ENCODE assay signal across 1 cellular context in genomic region chr6:3456794-3457709, GRCh38.
A peak's percentile ranks its signal among the peaks of the same experiment; 100 is the strongest.
TF ChIP-seq lines count a peak whose summit lies in the region.

SLC22A23 (minus strand) TSS chr6:3457050; CDS start chr6:3456559, 491 bp downstream.

TF ChIP-seq in HepG2, 621 proteins besides CTCF, POLR2A, EP300 and RAD21 (continued from another document and continues in another):
- TF ChIP-seq ZBTB43 (CRISPR knock-in tag; conservative IDR thresholded peaks at IDR 0.05) (no peak), NFE2 (CRISPR knock-in tag; IDR thresholded peaks at IDR 0.05) (no peak), ZNF362 (CRISPR knock-in tag; IDR thresholded peaks at IDR 0.05; ENCODE audit: borderline replicate concordance) (peak; percentile 36; the same call in 1 of the 2 replicates), ZNF720 (CRISPR knock-in tag; IDR thresholded peaks at IDR 0.05) (no peak), THAP8 (CRISPR knock-in tag; IDR thresholded peaks at IDR 0.05; ENCODE audit: borderline replicate concordance) (peak; percentile 16; the same call in 1 of the 2 replicates), PBX2 (CRISPR knock-in tag; IDR thresholded peaks at IDR 0.05) (no peak), RXRB (CRISPR knock-in tag; IDR thresholded peaks at IDR 0.05; ENCODE audit: borderline replicate concordance) (peak; percentile 36; the same call in 1 of the 2 replicates), EEA1 (CRISPR knock-in tag; IDR thresholded peaks at IDR 0.05; ENCODE audit: borderline replicate concordance) (no peak), RBAK (CRISPR knock-in tag; IDR thresholded peaks at IDR 0.05) (no peak), TGIF2 (CRISPR knock-in tag; IDR thresholded peaks at IDR 0.05) (peak; percentile 32; the same call in 1 of the 2 replicates), MTF2 (CRISPR knock-in tag; IDR thresholded peaks at IDR 0.05; ENCODE audit: borderline replicate concordance) (peak; percentile 59; the same call in 1 of the 2 replicates), PAX8 (CRISPR knock-in tag; IDR thresholded peaks at IDR 0.05; ENCODE audit: borderline replicate concordance) (no peak), ZNF546 (CRISPR knock-in tag; conservative IDR thresholded peaks at IDR 0.05) (peak; percentile 87), SETDB1 (CRISPR knock-in tag; IDR thresholded peaks at IDR 0.05; ENCODE audit: borderline replicate concordance) (no peak), HNF4G (IDR thresholded peaks at IDR 0.05; ENCODE audit: borderline replicate concordance, low read depth, low read length) (no peak), HNF4G (CRISPR knock-in tag; IDR thresholded peaks at IDR 0.05; ENCODE audit: borderline replicate concordance, low read depth) (no peak), RBM39 (IDR thresholded peaks at IDR 0.05; ENCODE audit: low read depth, low read length, poor library complexity, severe bottlenecking) (peak; percentile 89), ZNF556 (CRISPR knock-in tag; IDR thresholded peaks at IDR 0.05; ENCODE audit: borderline replicate concordance) (peak; percentile 56; the same call in 1 of the 2 replicates), ZNF7 (CRISPR knock-in tag; IDR thresholded peaks at IDR 0.05) (no peak), HMG20A (CRISPR knock-in tag; IDR thresholded peaks at IDR 0.05; ENCODE audit: borderline replicate concordance) (0 out of 2 replicates have a peak, but pooled peaks have one; percentile 15), ZNF256 (CRISPR knock-in tag; conservative IDR thresholded peaks at IDR 0.05) (no peak), ZNF768 (CRISPR knock-in tag; IDR thresholded peaks at IDR 0.05) (peak; percentile 64; the same call in 1 of the 2 replicates), ATF7-NPFF (CRISPR knock-in tag; IDR thresholded peaks at IDR 0.05; ENCODE audit: low read depth) (peak; percentile 69; the same call in 1 of the 2 replicates), ZNF343 (CRISPR knock-in tag; IDR thresholded peaks at IDR 0.05) (0 out of 2 replicates have a peak, but pooled peaks have one; percentile 71), BHLHE40 (IDR thresholded peaks at IDR 0.05; ENCODE audit: low read length) (peak; percentile 65), ZNF513 (CRISPR knock-in tag; conservative IDR thresholded peaks at IDR 0.05) (0 out of 2 replicates have a peak, but pooled peaks have one; percentile 4), ZNF224 (CRISPR knock-in tag; IDR thresholded peaks at IDR 0.05) (no peak), ZNF460 (CRISPR knock-in tag; IDR thresholded peaks at IDR 0.05; ENCODE audit: borderline replicate concordance) (no peak), CHD2 (IDR thresholded peaks at IDR 0.05; ENCODE audit: low read depth, low read length) (0 out of 2 replicates have a peak, but pooled peaks have one; percentile 20), HOXD1 (CRISPR knock-in tag; IDR thresholded peaks at IDR 0.05) (peak; percentile 41; the same call in 1 of the 2 replicates), TCF7 (IDR thresholded peaks at IDR 0.05; ENCODE audit: low read depth) (no peak), ZNF367 (CRISPR knock-in tag; IDR thresholded peaks at IDR 0.05; ENCODE audit: borderline replicate concordance) (no peak), ZKSCAN5 (CRISPR knock-in tag; IDR thresholded peaks at IDR 0.05) (no peak), ZNF549 (CRISPR knock-in tag; IDR thresholded peaks at IDR 0.05) (no peak), ZNF672 (CRISPR knock-in tag; IDR thresholded peaks at IDR 0.05) (no peak), RCOR2 (CRISPR knock-in tag; IDR thresholded peaks at IDR 0.05) (no peak), ZNF276 (CRISPR knock-in tag; IDR thresholded peaks at IDR 0.05; ENCODE audit: low read depth) (no peak)
- TF ChIP-seq, protein P1, sequence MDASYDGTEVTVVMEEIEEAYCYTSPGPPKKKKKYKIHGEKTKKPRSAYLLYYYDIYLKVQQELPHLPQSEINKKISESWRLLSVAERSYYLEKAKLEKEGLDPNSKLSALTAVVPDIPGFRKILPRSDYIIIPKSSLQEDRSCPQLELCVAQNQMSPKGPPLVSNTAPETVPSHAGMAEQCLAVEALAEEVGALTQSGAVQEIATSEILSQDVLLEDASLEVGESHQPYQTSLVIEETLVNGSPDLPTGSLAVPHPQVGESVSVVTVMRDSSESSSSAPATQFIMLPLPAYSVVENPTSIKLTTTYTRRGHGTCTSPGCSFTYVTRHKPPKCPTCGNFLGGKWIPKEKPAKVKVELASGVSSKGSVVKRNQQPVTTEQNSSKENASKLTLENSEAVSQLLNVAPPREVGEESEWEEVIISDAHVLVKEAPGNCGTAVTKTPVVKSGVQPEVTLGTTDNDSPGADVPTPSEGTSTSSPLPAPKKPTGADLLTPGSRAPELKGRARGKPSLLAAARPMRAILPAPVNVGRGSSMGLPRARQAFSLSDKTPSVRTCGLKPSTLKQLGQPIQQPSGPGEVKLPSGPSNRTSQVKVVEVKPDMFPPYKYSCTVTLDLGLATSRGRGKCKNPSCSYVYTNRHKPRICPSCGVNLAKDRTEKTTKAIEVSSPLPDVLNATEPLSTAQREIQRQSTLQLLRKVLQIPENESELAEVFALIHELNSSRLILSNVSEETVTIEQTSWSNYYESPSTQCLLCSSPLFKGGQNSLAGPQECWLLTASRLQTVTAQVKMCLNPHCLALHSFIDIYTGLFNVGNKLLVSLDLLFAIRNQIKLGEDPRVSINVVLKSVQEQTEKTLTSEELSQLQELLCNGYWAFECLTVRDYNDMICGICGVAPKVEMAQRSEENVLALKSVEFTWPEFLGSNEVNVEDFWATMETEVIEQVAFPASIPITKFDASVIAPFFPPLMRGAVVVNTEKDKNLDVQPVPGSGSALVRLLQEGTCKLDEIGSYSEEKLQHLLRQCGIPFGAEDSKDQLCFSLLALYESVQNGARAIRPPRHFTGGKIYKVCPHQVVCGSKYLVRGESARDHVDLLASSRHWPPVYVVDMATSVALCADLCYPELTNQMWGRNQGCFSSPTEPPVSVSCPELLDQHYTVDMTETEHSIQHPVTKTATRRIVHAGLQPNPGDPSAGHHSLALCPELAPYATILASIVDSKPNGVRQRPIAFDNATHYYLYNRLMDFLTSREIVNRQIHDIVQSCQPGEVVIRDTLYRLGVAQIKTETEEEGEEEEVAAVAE (CRISPR knock-in tag; IDR thresholded peaks at IDR 0.05; ENCODE audit: borderline replicate concordance): no peak
- TF ChIP-seq, protein P2, sequence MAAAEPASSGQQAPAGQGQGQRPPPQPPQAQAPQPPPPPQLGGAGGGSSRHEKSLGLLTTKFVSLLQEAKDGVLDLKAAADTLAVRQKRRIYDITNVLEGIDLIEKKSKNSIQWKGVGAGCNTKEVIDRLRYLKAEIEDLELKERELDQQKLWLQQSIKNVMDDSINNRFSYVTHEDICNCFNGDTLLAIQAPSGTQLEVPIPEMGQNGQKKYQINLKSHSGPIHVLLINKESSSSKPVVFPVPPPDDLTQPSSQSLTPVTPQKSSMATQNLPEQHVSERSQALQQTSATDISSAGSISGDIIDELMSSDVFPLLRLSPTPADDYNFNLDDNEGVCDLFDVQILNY (CRISPR knock-in tag; conservative IDR thresholded peaks at IDR 0.05): 0 out of 2 replicates have a peak, but pooled peaks have one; percentile 15
- TF ChIP-seq, protein P3, sequence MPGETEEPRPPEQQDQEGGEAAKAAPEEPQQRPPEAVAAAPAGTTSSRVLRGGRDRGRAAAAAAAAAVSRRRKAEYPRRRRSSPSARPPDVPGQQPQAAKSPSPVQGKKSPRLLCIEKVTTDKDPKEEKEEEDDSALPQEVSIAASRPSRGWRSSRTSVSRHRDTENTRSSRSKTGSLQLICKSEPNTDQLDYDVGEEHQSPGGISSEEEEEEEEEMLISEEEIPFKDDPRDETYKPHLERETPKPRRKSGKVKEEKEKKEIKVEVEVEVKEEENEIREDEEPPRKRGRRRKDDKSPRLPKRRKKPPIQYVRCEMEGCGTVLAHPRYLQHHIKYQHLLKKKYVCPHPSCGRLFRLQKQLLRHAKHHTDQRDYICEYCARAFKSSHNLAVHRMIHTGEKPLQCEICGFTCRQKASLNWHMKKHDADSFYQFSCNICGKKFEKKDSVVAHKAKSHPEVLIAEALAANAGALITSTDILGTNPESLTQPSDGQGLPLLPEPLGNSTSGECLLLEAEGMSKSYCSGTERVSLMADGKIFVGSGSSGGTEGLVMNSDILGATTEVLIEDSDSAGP (CRISPR knock-in tag; IDR thresholded peaks at IDR 0.05; ENCODE audit: borderline replicate concordance): peak; percentile 88
- TF ChIP-seq, protein P4, sequence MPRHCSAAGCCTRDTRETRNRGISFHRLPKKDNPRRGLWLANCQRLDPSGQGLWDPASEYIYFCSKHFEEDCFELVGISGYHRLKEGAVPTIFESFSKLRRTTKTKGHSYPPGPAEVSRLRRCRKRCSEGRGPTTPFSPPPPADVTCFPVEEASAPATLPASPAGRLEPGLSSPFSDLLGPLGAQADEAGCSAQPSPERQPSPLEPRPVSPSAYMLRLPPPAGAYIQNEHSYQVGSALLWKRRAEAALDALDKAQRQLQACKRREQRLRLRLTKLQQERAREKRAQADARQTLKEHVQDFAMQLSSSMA (CRISPR knock-in tag; IDR thresholded peaks at IDR 0.05): 0 out of 2 replicates have a peak, but pooled peaks have one; percentile 45
- TF ChIP-seq, protein P5, sequence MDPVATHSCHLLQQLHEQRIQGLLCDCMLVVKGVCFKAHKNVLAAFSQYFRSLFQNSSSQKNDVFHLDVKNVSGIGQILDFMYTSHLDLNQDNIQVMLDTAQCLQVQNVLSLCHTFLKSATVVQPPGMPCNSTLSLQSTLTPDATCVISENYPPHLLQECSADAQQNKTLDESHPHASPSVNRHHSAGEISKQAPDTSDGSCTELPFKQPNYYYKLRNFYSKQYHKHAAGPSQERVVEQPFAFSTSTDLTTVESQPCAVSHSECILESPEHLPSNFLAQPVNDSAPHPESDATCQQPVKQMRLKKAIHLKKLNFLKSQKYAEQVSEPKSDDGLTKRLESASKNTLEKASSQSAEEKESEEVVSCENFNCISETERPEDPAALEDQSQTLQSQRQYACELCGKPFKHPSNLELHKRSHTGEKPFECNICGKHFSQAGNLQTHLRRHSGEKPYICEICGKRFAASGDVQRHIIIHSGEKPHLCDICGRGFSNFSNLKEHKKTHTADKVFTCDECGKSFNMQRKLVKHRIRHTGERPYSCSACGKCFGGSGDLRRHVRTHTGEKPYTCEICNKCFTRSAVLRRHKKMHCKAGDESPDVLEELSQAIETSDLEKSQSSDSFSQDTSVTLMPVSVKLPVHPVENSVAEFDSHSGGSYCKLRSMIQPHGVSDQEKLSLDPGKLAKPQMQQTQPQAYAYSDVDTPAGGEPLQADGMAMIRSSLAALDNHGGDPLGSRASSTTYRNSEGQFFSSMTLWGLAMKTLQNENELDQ (CRISPR knock-in tag; IDR thresholded peaks at IDR 0.05; ENCODE audit: borderline replicate concordance): no peak
